In genomic region chr14:22985894-22986507, GRCh38 we compare ENCODE assay signal across 18 cellular contexts. TPM values are rescaled to one million over a fixed set of nuclear protein-coding genes. Genes with fewer than 3 reads are reported as not detected.
"Had no signal": no experiment of that assay in that cellular context is flagged by ENCODE, and none has a peak within 500 bp of the region (broad histone marks: within the 10 kb centered on the region; RNA-seq: fewer than 3 reads in every experiment).

No MANE protein-coding gene starts in this region.

- H3K27ac ChIP-seq: ascending aorta, cardiac muscle cell, RWPE1 had no signal

- FAIRE-seq: RCC 7860 had no signal

- H3K36me3 Mint-ChIP-seq: activated naive CD4-positive, alpha-beta T cell treated with anti-CD3 and anti-CD28 coated beads, Interleukin-2, amount 50 U/mL, for 24 hours; activated naive CD8-positive, alpha-beta T cell treated with anti-CD3 and anti-CD28 coated beads, Interleukin-2, amount 10 ng/mL, durations not matched to agents 7 days and 5 days had no signal

- H3K27ac Mint-ChIP-seq: activated CD4-positive, alpha-beta T cell treated with anti-CD3 and anti-CD28 coated beads, Interleukin-2, amount 10 ng/mL, durations not matched to agents 24 days and 14 days; activated CD8-positive, alpha-beta T cell treated with anti-CD3 and anti-CD28 coated beads for 36 hours; activated naive CD8-positive, alpha-beta T cell treated with anti-CD3 and anti-CD28 coated beads, Interleukin-2, amount 10 ng/mL, durations not matched to agents 7 days and 5 days; activated T-helper 2 cell treated with anti-CD3 and anti-CD28 coated beads, Interferon-gamma antibody, Interleukin-2, Interleukin-4, amounts not matched to agents 10 μg/mL and 5 μg/mL and 100 μg/mL, durations not matched to agents 14 hours and 24 hours and 36 hours had no signal

- DNase-seq: activated gamma-delta T cell had no signal

- H3K9me3 Mint-ChIP-seq: activated CD4-positive, alpha-beta T cell treated with anti-CD3 and anti-CD28 coated beads, Interleukin-2, amount 10 ng/mL, durations not matched to agents 24 days and 14 days; activated CD8-positive, alpha-beta T cell treated with anti-CD3 and anti-CD28 coated beads for 36 hours; activated naive CD4-positive, alpha-beta T cell treated with anti-CD3 and anti-CD28 coated beads, Interleukin-2, amount 50 U/mL, for 24 hours; activated naive CD8-positive, alpha-beta T cell treated with anti-CD3 and anti-CD28 coated beads, Interleukin-2, amount 10 ng/mL, durations not matched to agents 7 days and 5 days; activated T-helper 2 cell treated with anti-CD3 and anti-CD28 coated beads, Interferon-gamma antibody, Interleukin-2, Interleukin-4, amounts not matched to agents 10 μg/mL and 5 μg/mL and 100 μg/mL, durations not matched to agents 14 hours and 24 hours and 36 hours; central memory CD8-positive, alpha-beta T cell had no signal

- H3K4me3 Mint-ChIP-seq: activated CD4-positive, alpha-beta T cell treated with anti-CD3 and anti-CD28 coated beads, Interleukin-2, amount 10 ng/mL, durations not matched to agents 24 days and 14 days; activated CD8-positive, alpha-beta T cell treated with anti-CD3 and anti-CD28 coated beads for 36 hours; activated naive CD4-positive, alpha-beta T cell treated with anti-CD3 and anti-CD28 coated beads, Interleukin-2, amount 50 U/mL, for 24 hours; activated naive CD8-positive, alpha-beta T cell treated with anti-CD3 and anti-CD28 coated beads, Interleukin-2, amount 10 ng/mL, durations not matched to agents 7 days and 5 days; central memory CD8-positive, alpha-beta T cell had no signal

- H3K27me3 Mint-ChIP-seq: activated CD4-positive, alpha-beta T cell treated with anti-CD3 and anti-CD28 coated beads, Interleukin-2, amount 10 ng/mL, durations not matched to agents 24 days and 14 days; activated CD8-positive, alpha-beta T cell treated with anti-CD3 and anti-CD28 coated beads for 36 hours; activated naive CD4-positive, alpha-beta T cell treated with anti-CD3 and anti-CD28 coated beads, Interleukin-2, amount 50 U/mL, for 24 hours; central memory CD8-positive, alpha-beta T cell had no signal

- H3K27me3 ChIP-seq: ascending aorta, cardiac muscle cell, MG63 had no signal

- H3K9me3 ChIP-seq: ascending aorta, MG63 had no signal

- H3K4me1 Mint-ChIP-seq: activated CD4-positive, alpha-beta T cell treated with anti-CD3 and anti-CD28 coated beads, Interleukin-2, amount 10 ng/mL, durations not matched to agents 24 days and 14 days; activated naive CD4-positive, alpha-beta T cell treated with anti-CD3 and anti-CD28 coated beads, Interleukin-2, amount 50 U/mL, for 24 hours; activated naive CD8-positive, alpha-beta T cell treated with anti-CD3 and anti-CD28 coated beads, Interleukin-2, amount 10 ng/mL, durations not matched to agents 7 days and 5 days; central memory CD8-positive, alpha-beta T cell had no signal

- H3K4me3 ChIP-seq: ascending aorta, cardiac muscle cell, MG63 had no signal

- H3K36me3 ChIP-seq: cardiac muscle cell had no signal

RNA-seq across cellular contexts. Expression of gene PSMB11, which starts 56.0 kb away (rescaled TPM):
- total RNA-seq: activated CD4-positive, alpha-beta T cell treated with anti-CD3 and anti-CD28 coated beads, Interleukin-2, amount 10 ng/mL, durations not matched to agents 24 days and 14 days; activated CD8-positive, alpha-beta memory T cell treated with anti-CD3 and anti-CD28 coated beads for 36 hours; activated CD8-positive, alpha-beta T cell treated with anti-CD3 and anti-CD28 coated beads for 36 hours; activated naive CD8-positive, alpha-beta T cell treated with anti-CD3 and anti-CD28 coated beads, Interleukin-2, amount 10 ng/mL, durations not matched to agents 7 days and 5 days; activated T-helper 2 cell treated with anti-CD3 and anti-CD28 coated beads, Interferon-gamma antibody, Interleukin-2, Interleukin-4, amounts not matched to agents 10 μg/mL and 5 μg/mL and 100 μg/mL, durations not matched to agents 14 hours and 24 hours and 36 hours; ascending aorta; PC-3; Right ventricle myocardium superior; T-helper 1 cell treated with Interleukin-12 subunit alpha and Interleukin-12 subunit beta and Interleukin-4 antibody, amounts not matched to agents 30 ng/mL and 1 ng/mL, for 36 hours; T-helper 2 cell treated with Interferon-gamma antibody and Interleukin-4, amounts not matched to agents 100 ng/mL and 5 ng/mL, for 36 hours had no signal
- polyA plus RNA-seq: adipose tissue, cardiac muscle cell had no signal
